ENCODE assay signal across 23 cellular contexts in genomic region chr13:31875134-31875533, GRCh38.
"Had no signal": no experiment of that assay in that cellular context is flagged by ENCODE, and none has a peak within 500 bp of the region (broad histone marks: within the 10 kb centered on the region; RNA-seq: fewer than 3 reads in every experiment).

No MANE protein-coding gene starts in this region.

- H3K9me3 ChIP-seq: colonic mucosa, esophagus muscularis mucosa, mucosa of descending colon, sigmoid colon, upper lobe of left lung had no signal

- H3K27me3 ChIP-seq: colonic mucosa, esophagus muscularis mucosa, hepatocyte, sigmoid colon, upper lobe of left lung had no signal

- H3K4me1 ChIP-seq: colonic mucosa had no signal

- FAIRE-seq: bronchial epithelial cell had no signal

- H3K36me3 ChIP-seq: colonic mucosa, esophagus muscularis mucosa, sigmoid colon, upper lobe of left lung had no signal

- H3K4me2 ChIP-seq: hepatocyte had no signal

- H3K4me3 ChIP-seq: colonic mucosa, esophagus muscularis mucosa, hepatocyte, mucosa of descending colon, sigmoid colon, upper lobe of left lung had no signal

- ATAC-seq: mucosa of descending colon had no signal

- DNase-seq: activated CD4-positive, alpha-beta T cell treated with anti-CD3 and anti-CD28 coated beads for 4 hours; activated CD4-positive, alpha-beta T cell treated with anti-CD3 and anti-CD28 coated beads, Interleukin-2, amount 50 U/mL, for 48 hours; activated CD4-positive, CD25-positive, alpha-beta regulatory T cell; activated CD8-positive, alpha-beta memory T cell treated with anti-CD3 and anti-CD28 coated beads, Interleukin-2, amount 50 U/mL, for 48 hours; activated naive CD4-positive, alpha-beta T cell treated with Interleukin-2 at 50 U/mL for 16 hours; activated naive CD8-positive, alpha-beta T cell treated with anti-CD3 and anti-CD28 coated beads for 36 hours; activated T-cell treated with anti-CD3 and anti-CD28 coated beads, Interleukin-2, amount 50 U/mL, for 48 hours; amygdala; colonic mucosa; foreskin melanocyte; immature natural killer cell; kidney glomerular epithelial cell; mucosa of descending colon; naive B cell; nucleus accumbens; sigmoid colon; stimulated activated CD4-positive, alpha-beta T cell treated with anti-CD3 and anti-CD28 coated beads, Interleukin-4, amount 100 ng/mL, for 1 hour; stimulated activated naive CD4-positive, alpha-beta T cell; T1000; upper lobe of left lung had no signal

- H3K27ac ChIP-seq: colonic mucosa, esophagus muscularis mucosa, hepatocyte, sigmoid colon, upper lobe of left lung had no signal

- H3K79me2 ChIP-seq: hepatocyte had no signal

- H2AFZ ChIP-seq: hepatocyte had no signal
